Comparison of ENCODE assay signal across 8 cellular contexts in the genomic region with DNA sequence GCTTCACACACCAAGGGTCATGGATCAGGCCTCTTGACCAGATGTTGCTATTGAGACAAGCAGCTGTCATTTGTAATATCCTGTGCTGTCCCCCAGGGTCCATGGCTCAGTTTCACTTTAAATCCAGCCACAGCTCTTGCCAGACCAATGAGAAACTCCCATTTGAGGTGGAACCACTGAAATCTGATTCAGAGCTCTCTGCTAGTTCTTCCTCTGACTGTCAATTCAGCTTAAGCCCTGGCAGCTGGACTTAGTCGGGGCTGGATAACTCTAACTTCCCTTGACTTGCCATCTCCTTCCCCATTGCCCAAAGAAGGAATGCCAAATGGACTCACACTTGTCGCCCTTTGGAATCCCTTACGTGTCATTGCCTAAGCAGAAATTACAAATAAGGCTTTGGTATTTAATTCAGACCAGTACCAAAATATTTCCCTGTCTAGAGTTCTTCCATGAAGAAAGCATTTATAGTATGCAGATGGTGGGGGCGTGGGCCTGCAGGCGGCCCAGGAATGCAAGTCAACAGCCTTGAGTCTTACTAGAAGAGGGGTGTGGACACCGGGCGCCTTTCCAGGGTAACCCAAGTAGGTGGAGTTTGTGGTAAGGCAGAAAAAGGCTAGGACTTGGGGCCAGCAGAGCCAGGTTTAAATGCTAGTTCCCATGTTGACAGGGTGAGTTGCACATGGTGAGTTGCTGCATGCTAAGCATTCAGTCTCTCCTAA.
DNase-seq lines count a peak whose midpoint lies in the region; TF ChIP-seq lines count a peak whose summit lies in the region.

No MANE protein-coding gene starts in this region.

- no peaks in the 10 kb centered on the region for H3K36me3 ChIP-seq in HEK293 (ENCODE audit: control insufficient read depth in 2 of 2, insufficient read depth in 1 of 2, low read length in 2 of 2)

- CTCF ChIA-PET in HEK293 (lab: Yijun Ruan, JAX), result interaction anchor here (0.7 to 3.8 kb wide), 12 partner anchors 19 to 651 kb away, joined by 3 to 18 read pairs (median 6); no protein-coding TSS in a partner anchor

- no peak overlapping the region for H3K27ac ChIP-seq in HEK293 (ENCODE audit: extremely low read depth, low read depth, low read length)

- no peak overlapping the region for H3K4me3 ChIP-seq in HEK293 (ENCODE audit: low read depth, low read length)

- DNase-seq in ELF-1 (ENCODE audit: low read depth, low spot score) (peak; percentile 72), MV-4-11 (lab: John Stamatoyannopoulos, UW) (peak; percentile 47), ecto neural progenitor cell (ENCODE audit: low spot score) (peak; percentile 71), myocyte (ENCODE audit: low read depth) (peak; percentile 99), G401 (ENCODE audit: low spot score) (no peak), NCI-H526 (lab: John Stamatoyannopoulos, UW) (no peak), NCI-H510A treated with DMSO at 0.1 percent for 48 hours (lab: John Stamatoyannopoulos, UW) (no peak)

- in situ Hi-C loops in G401 (cut with HindIII; ENCODE audit: low sequenced_read_pairs), result no loop called here

- no peaks in the 10 kb centered on the region for H3K4me1 ChIP-seq in HEK293 (ENCODE audit: control insufficient read depth, insufficient read depth, low read length)

- POLR2A ChIA-PET in HEK293 (lab: Yijun Ruan, JAX), result interaction anchor here (0.9 kb wide), 1 partner anchor 175 kb away, joined by 3 read pairs; the partner anchor contains the start of gene SLC25A3

- no peaks in the 10 kb centered on the region for H3K9me3 ChIP-seq in HEK293 (ENCODE audit: control insufficient read depth, insufficient read depth, low read depth, low read length)

- no peak for TF ChIP-seq CTCF in HEK293 (tag by site-specific recombination; IDR thresholded peaks at IDR 0.05)

TF ChIP-seq in HEK293, 187 proteins besides CTCF, POLR2A, EP300 and RAD21:
- TF ChIP-seq ZNF133 (tag by site-specific recombination; IDR thresholded peaks at IDR 0.05) (no peak), ZFHX2 (tag by site-specific recombination; conservative IDR thresholded peaks at IDR 0.05) (peak; percentile 38; the same call in 1 of the 2 replicates), FEZF1 (tag by site-specific recombination; IDR thresholded peaks at IDR 0.05) (peak; percentile 17; the same call in 1 of the 2 replicates)
TF ChIP-seq in HEK293: peak in this region for 2.

Comparison
In these comparisons a context has a peak if more than half of its experiments do, and no peak if none do; other contexts are left out.
1. DNase-seq: peak in ELF-1 (single experiment), MV-4-11 (single experiment), ecto neural progenitor cell (single experiment) and myocyte (single experiment); none in G401 (single experiment), NCI-H526 (0 of 2) and NCI-H510A treated with DMSO at 0.1 percent for 48 hours (single experiment).